ENCODE assay signal across 8 cellular contexts in genomic region chr9:94259077-94259847, GRCh38. TPM values are rescaled to one million over a fixed set of nuclear protein-coding genes. Genes with fewer than 3 reads are reported as not detected.
DNase-seq lines count a peak whose midpoint lies in the region; ATAC-seq and TF ChIP-seq lines count a peak whose summit lies in the region.

ZNF169 (plus strand) TSS chr9:94259298; CDS start chr9:94278813, 19,515 bp downstream.

- H3K27me3 Mint-ChIP-seq in activated T-helper 2 cell treated with anti-CD3 and anti-CD28 coated beads, Interferon-gamma antibody, Interleukin-2, Interleukin-4, amounts not matched to agents 10 μg/mL and 5 μg/mL and 100 μg/mL, durations not matched to agents 14 hours and 24 hours and 36 hours (ENCODE audit: low read depth): peaks cover 12% of the 10 kb centered on the region
- peaks cover 7% of the 10 kb centered on the region for H3K27me3 Mint-ChIP-seq in nephron (ENCODE audit: low read depth)

- intact Hi-C loops in activated T-helper 2 cell treated with anti-CD3 and anti-CD28 coated beads, Interferon-gamma antibody, Interleukin-2, Interleukin-4, amounts not matched to agents 10 μg/mL and 5 μg/mL and 100 μg/mL, durations not matched to agents 14 hours and 24 hours and 36 hours (cut with micrococcal nuclease): loop anchor here (1.0 kb wide), 1 partner anchor 93 kb away; no protein-coding TSS in a partner anchor

- no peaks in the 10 kb centered on the region for H4K20me1 ChIP-seq in DND-41 (ENCODE audit: insufficient read depth, low read length)

- H3K27ac Mint-ChIP-seq in activated T-helper 2 cell treated with anti-CD3 and anti-CD28 coated beads, Interferon-gamma antibody, Interleukin-2, Interleukin-4, amounts not matched to agents 10 μg/mL and 5 μg/mL and 100 μg/mL, durations not matched to agents 14 hours and 24 hours and 36 hours: peak within 1 kb of the TSS; percentile 98
- peak within 1 kb of the TSS; percentile 61 to 92 (median 92) for H3K27ac Mint-ChIP-seq in nephron

- no peaks in the 10 kb centered on the region for H3K27me3 ChIP-seq in DND-41 (ENCODE audit: insufficient read depth, low read length, poor library complexity)

- peaks cover 22% of the 10 kb centered on the region for H3K36me3 Mint-ChIP-seq in activated T-helper 2 cell treated with anti-CD3 and anti-CD28 coated beads, Interferon-gamma antibody, Interleukin-2, Interleukin-4, amounts not matched to agents 10 μg/mL and 5 μg/mL and 100 μg/mL, durations not matched to agents 14 hours and 24 hours and 36 hours (ENCODE audit: low read depth)
- H3K36me3 Mint-ChIP-seq in nephron (ENCODE audit: low read depth): peaks cover 5% of the 10 kb centered on the region

- no peaks in the 10 kb centered on the region; the same call in 1 of the 2 replicates for H3K36me3 ChIP-seq in DND-41 (ENCODE audit: insufficient read depth, low read length)

- H3K9ac ChIP-seq in DND-41 (ENCODE audit: low read depth, low read length): peak within 1 kb of the TSS; percentile 72

- no peaks in the 10 kb centered on the region for H3K9me3 ChIP-seq in DND-41 (ENCODE audit: insufficient read depth, low read length, severe bottlenecking)

- H3K4me3 Mint-ChIP-seq in activated T-helper 2 cell treated with anti-CD3 and anti-CD28 coated beads, Interferon-gamma antibody, Interleukin-2, Interleukin-4, amounts not matched to agents 10 μg/mL and 5 μg/mL and 100 μg/mL, durations not matched to agents 14 hours and 24 hours and 36 hours (ENCODE audit: low read depth): peak within 1 kb of the TSS; percentile 100
- peak within 1 kb of the TSS; percentile 99 to 100 (median 100) for H3K4me3 Mint-ChIP-seq in nephron

- H3K9me3 Mint-ChIP-seq in activated T-helper 2 cell treated with anti-CD3 and anti-CD28 coated beads, Interferon-gamma antibody, Interleukin-2, Interleukin-4, amounts not matched to agents 10 μg/mL and 5 μg/mL and 100 μg/mL, durations not matched to agents 14 hours and 24 hours and 36 hours: no peaks in the 10 kb centered on the region
- no peaks in the 10 kb centered on the region for H3K9me3 Mint-ChIP-seq in nephron

- DNase-seq in DND-41: peak; percentile 86
- DNase-seq in KG1 (lab: John Stamatoyannopoulos, UW): peak; percentile 72
- peak; percentile 87 for DNase-seq in RPMI8226
- DNase-seq in activated T-helper 2 cell treated with anti-CD3 and anti-CD28 coated beads, Interferon-gamma antibody, Interleukin-2, Interleukin-4, amounts not matched to agents 10 μg/mL and 5 μg/mL and 100 μg/mL, durations not matched to agents 14 hours and 24 hours and 36 hours (ENCODE audit: low spot score): peak; percentile 83
- peak; percentile 81 for DNase-seq in fibroblast of the aortic adventitia (ENCODE audit: low read depth)
- peak; percentile 90 for DNase-seq in stimulated activated naive CD8-positive, alpha-beta T cell treated with anti-CD3 and anti-CD28 coated beads, Interleukin-15, Interleukin-2, amounts not matched to agents 100 U/mL and 50 U/mL, for 24 hours

- H2AFZ ChIP-seq in DND-41 (ENCODE audit: low read depth, low read length): peak within 1 kb of the TSS; percentile 98

- H3K4me1 ChIP-seq in DND-41 (ENCODE audit: insufficient read depth, low read length): peaks cover 17% of the 10 kb centered on the region

- no peak for TF ChIP-seq CTCF in DND-41 (IDR thresholded peaks at IDR 0.05; ENCODE audit: borderline replicate concordance, extremely low read depth, low read length, poor library complexity, severe bottlenecking)
- TF ChIP-seq CTCF in fibroblast of the aortic adventitia (IDR thresholded peaks at IDR 0.05; ENCODE audit: insufficient read depth, low read length): no peak
- no peak for TF ChIP-seq CTCF in nephron (IDR thresholded peaks at IDR 0.05; ENCODE audit: unreplicated experiment in 3 of 3)

- peaks cover 26% of the 10 kb centered on the region for H3K79me2 ChIP-seq in DND-41 (ENCODE audit: insufficient read depth, low read length)

- H3K4me1 Mint-ChIP-seq in activated T-helper 2 cell treated with anti-CD3 and anti-CD28 coated beads, Interferon-gamma antibody, Interleukin-2, Interleukin-4, amounts not matched to agents 10 μg/mL and 5 μg/mL and 100 μg/mL, durations not matched to agents 14 hours and 24 hours and 36 hours (ENCODE audit: low read depth): peaks cover 16% of the 10 kb centered on the region
- H3K4me1 Mint-ChIP-seq in nephron: peaks cover 6% of the 10 kb centered on the region

- peak; percentile 100 for ATAC-seq in DND-41 (ENCODE audit: insufficient read depth, low read depth)
- peak; percentile 100 for ATAC-seq in GM21737 (IDR thresholded peaks at IDR 0.05; ENCODE audit: unreplicated experiment)
- peak; percentile 100 for ATAC-seq in stimulated activated naive CD8-positive, alpha-beta T cell treated with anti-CD3 and anti-CD28 coated beads, Interleukin-15, Interleukin-2, amounts not matched to agents 100 U/mL and 50 U/mL, for 24 hours

- peak within 1 kb of the TSS; percentile 80 for H3K27ac ChIP-seq in DND-41 (ENCODE audit: low read length)

- H3K4me2 ChIP-seq in DND-41 (ENCODE audit: insufficient read depth, low read length): peak within 1 kb of the TSS; percentile 93

- H3K4me3 ChIP-seq in DND-41 (ENCODE audit: low read depth in 1 of 2, low read length in 2 of 2) (peak within 1 kb of the TSS; percentile 41 to 98; a peak in 3 of 4 replicates), fibroblast of the aortic adventitia (ENCODE audit: low read depth, low read length) (peak within 1 kb of the TSS; percentile 100)

RNA-seq across cellular contexts. Expression of gene ZNF169, which starts in this region (rescaled TPM):
- total RNA-seq in activated T-helper 2 cell treated with anti-CD3 and anti-CD28 coated beads, Interferon-gamma antibody, Interleukin-2, Interleukin-4, amounts not matched to agents 10 μg/mL and 5 μg/mL and 100 μg/mL, durations not matched to agents 14 hours and 24 hours and 36 hours: 8.9 and 9.0 TPM in 2 replicates
- 3.1 and 4.0 TPM in 2 replicates for total RNA-seq in fibroblast of the aortic adventitia (ENCODE audit: low replicate concordance)

Comparison
In these comparisons a context has a peak if more than half of its experiments do, and no peak if none do; other contexts are left out.
1. Peak in every context shown above with its lines: DNase-seq, ATAC-seq, H3K4me3 ChIP-seq and H3K27ac ChIP-seq.